Comparison of ENCODE assay signal across 11 cellular contexts in the genomic region with DNA sequence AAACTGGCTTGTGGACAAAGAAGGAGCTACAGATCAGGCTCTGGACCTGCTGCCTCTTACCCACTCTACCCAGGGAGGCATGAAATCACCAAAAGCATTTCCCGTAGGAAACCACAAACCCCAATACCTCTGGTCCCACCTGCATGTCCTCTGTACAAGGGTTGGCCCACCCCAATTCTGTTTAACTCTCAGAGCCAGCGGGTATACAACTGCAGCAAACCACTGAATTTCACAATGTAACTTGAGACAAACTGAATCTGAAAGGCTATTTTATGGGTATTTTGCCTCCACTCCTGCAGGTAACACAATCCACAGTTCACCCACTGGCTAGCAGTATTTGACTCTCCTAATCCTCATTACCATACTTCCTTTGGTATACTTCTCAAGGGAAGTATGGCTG. TPM values are rescaled to one million over a fixed set of nuclear protein-coding genes. Genes with fewer than 3 reads are reported as not detected.
DNase-seq lines count a peak whose midpoint lies in the region; ATAC-seq and TF ChIP-seq lines count a peak whose summit lies in the region.
"Had no signal": no experiment of that assay in that cellular context is flagged by ENCODE, and none has a peak within 500 bp of the region (broad histone marks: within the 10 kb centered on the region; RNA-seq: fewer than 3 reads in every experiment).

No MANE protein-coding gene starts in this region.

- no peak for TF ChIP-seq CTCF in A673 (conservative IDR thresholded peaks at IDR 0.05; ENCODE audit: low read depth, low read length)

- H3K36me3 ChIP-seq in A673 (ENCODE audit: insufficient read depth, low read length, poor library complexity, severe bottlenecking), result no peaks in the 10 kb centered on the region
- H3K36me3 ChIP-seq: right lobe of liver had no signal

- no peak overlapping the region for H3K27ac ChIP-seq in A673 (ENCODE audit: low read depth, low read length, poor library complexity, severe bottlenecking)
- H3K27ac ChIP-seq: right lobe of liver had no signal

- peaks cover under 1% of the 10 kb centered on the region for H3K36me3 Mint-ChIP-seq in activated CD4-positive, alpha-beta memory T cell treated with anti-CD3 and anti-CD28 coated beads, Interleukin-2, amount 10 ng/mL, durations not matched to agents 7 days and 5 days (ENCODE audit: low read depth)

- no peaks in the 10 kb centered on the region for H3K9me3 Mint-ChIP-seq in activated CD4-positive, alpha-beta memory T cell treated with anti-CD3 and anti-CD28 coated beads, Interleukin-2, amount 10 ng/mL, durations not matched to agents 7 days and 5 days

- H3K27me3 ChIP-seq in A673 (replicated peaks; ENCODE audit: insufficient read depth, low read depth, low read length, poor library complexity), result no peaks in the 10 kb centered on the region

- CTCF ChIA-PET in A673 (lab: Charles Lee), result no interaction called here
- CTCF ChIA-PET in activated CD4-positive, alpha-beta memory T cell treated with anti-CD3 and anti-CD28 coated beads, Interleukin-2, amount 10 ng/mL, durations not matched to agents 7 days and 5 days (lab: Charles Lee), result interaction anchor here (0.7 to 1.6 kb wide), 6 partner anchors 8 to 619 kb away, joined by 3 to 5 read pairs (median 4); no protein-coding TSS in a partner anchor

- intact Hi-C loops in A673 (cut with micrococcal nuclease; ENCODE audit: unreplicated experiment), result no loop called here

- no peaks in the 10 kb centered on the region for H3K9me3 ChIP-seq in A673 (ENCODE audit: low read depth, low read length, poor library complexity, severe bottlenecking)
- H3K9me3 ChIP-seq: right lobe of liver had no signal

- H3K4me3 Mint-ChIP-seq in activated CD4-positive, alpha-beta memory T cell treated with anti-CD3 and anti-CD28 coated beads, Interleukin-2, amount 10 ng/mL, durations not matched to agents 7 days and 5 days, result no peak overlapping the region

- H3K4me3 ChIP-seq in A673 (ENCODE audit: low read depth, low read length, poor library complexity, severe bottlenecking), result no peak overlapping the region
- H3K4me3 ChIP-seq: right lobe of liver had no signal

- peak; percentile 52 for ATAC-seq in GM19351 (IDR thresholded peaks at IDR 0.05; ENCODE audit: unreplicated experiment)
- ATAC-seq in HG03039 (IDR thresholded peaks at IDR 0.05; ENCODE audit: unreplicated experiment), result peak; percentile 32
- ATAC-seq: left colon, right lobe of liver had no signal

- POLR2A ChIA-PET in A673 (lab: Charles Lee; ENCODE audit: low non-redundant PET), result no interaction called here
- POLR2A ChIA-PET in activated CD4-positive, alpha-beta memory T cell treated with anti-CD3 and anti-CD28 coated beads, Interleukin-2, amount 10 ng/mL, durations not matched to agents 7 days and 5 days (lab: Charles Lee), result interaction anchor here (1.0 to 2.1 kb wide), 2 partner anchors 11 to 17 kb away, joined by 3 to 7 read pairs; no protein-coding TSS in a partner anchor

- DNase-seq in A673 (ENCODE audit: low spot score) (peak; percentile 14), NCI-H69 (lab: John Stamatoyannopoulos, UW) (peak; percentile 58), HK-2 (ENCODE audit: unreplicated experiment) (no peak), NCI-H1436 treated with DMSO at 0.1 percent for 48 hours (lab: John Stamatoyannopoulos, UW) (no peak), NAMALWA (ENCODE audit: low spot score) (no peak)
- DNase-seq in activated CD4-positive, alpha-beta memory T cell treated with anti-CD3 and anti-CD28 coated beads, Interleukin-2, amount 10 ng/mL, durations not matched to agents 7 days and 5 days, result no peak
- DNase-seq: erythroblast, left colon, right lobe of liver had no signal

- peaks cover 31% of the 10 kb centered on the region for H3K4me1 ChIP-seq in A673 (ENCODE audit: insufficient read depth, low read length, poor library complexity, severe bottlenecking)

- peaks cover 34% of the 10 kb centered on the region for H3K27me3 Mint-ChIP-seq in activated CD4-positive, alpha-beta memory T cell treated with anti-CD3 and anti-CD28 coated beads, Interleukin-2, amount 10 ng/mL, durations not matched to agents 7 days and 5 days

- peaks cover 22% of the 10 kb centered on the region for H3K4me1 Mint-ChIP-seq in activated CD4-positive, alpha-beta memory T cell treated with anti-CD3 and anti-CD28 coated beads, Interleukin-2, amount 10 ng/mL, durations not matched to agents 7 days and 5 days

- BruUV-seq in A673 (replicated peaks; lab: Mats Ljungman, UMichigan), result no TSS peak

- no peak overlapping the region for H3K27ac Mint-ChIP-seq in activated CD4-positive, alpha-beta memory T cell treated with anti-CD3 and anti-CD28 coated beads, Interleukin-2, amount 10 ng/mL, durations not matched to agents 7 days and 5 days

RNA-seq across cellular contexts. Expression of a gene that starts 16.5 kb away (rescaled TPM):
- 24.0 and 25.0 TPM in 2 replicates for total RNA-seq in A673 (2021)
- 1 to 10 TPM; 1.3 to 1.4 TPM for total RNA-seq in activated CD4-positive, alpha-beta memory T cell treated with anti-CD3 and anti-CD28 coated beads, Interleukin-2, amount 10 ng/mL, durations not matched to agents 7 days and 5 days
- total RNA-seq: left colon, right lobe of liver had no signal

Comparison
In these comparisons a context has a peak if more than half of its experiments do, and no peak if none do; other contexts are left out.
1. DNase-seq: peak in A673 (single experiment) and NCI-H69 (single experiment); none in activated CD4-positive, alpha-beta memory T cell treated with anti-CD3 and anti-CD28 coated beads, Interleukin-2, amount 10 ng/mL, durations not matched to agents 7 days and 5 days (single experiment), HK-2 (single experiment), NCI-H1436 treated with DMSO at 0.1 percent for 48 hours (single experiment) and NAMALWA (single experiment).
2. RNA of a gene that starts 16.5 kb away (total RNA-seq): 24.0 to 25.0 TPM in A673; 1.3 to 1.4 TPM in activated CD4-positive, alpha-beta memory T cell treated with anti-CD3 and anti-CD28 coated beads, Interleukin-2, amount 10 ng/mL, durations not matched to agents 7 days and 5 days; every median in the first group is over 10 times any median in the second.